Comparison of ENCODE assay signal across 17 cellular contexts in the genomic region with DNA sequence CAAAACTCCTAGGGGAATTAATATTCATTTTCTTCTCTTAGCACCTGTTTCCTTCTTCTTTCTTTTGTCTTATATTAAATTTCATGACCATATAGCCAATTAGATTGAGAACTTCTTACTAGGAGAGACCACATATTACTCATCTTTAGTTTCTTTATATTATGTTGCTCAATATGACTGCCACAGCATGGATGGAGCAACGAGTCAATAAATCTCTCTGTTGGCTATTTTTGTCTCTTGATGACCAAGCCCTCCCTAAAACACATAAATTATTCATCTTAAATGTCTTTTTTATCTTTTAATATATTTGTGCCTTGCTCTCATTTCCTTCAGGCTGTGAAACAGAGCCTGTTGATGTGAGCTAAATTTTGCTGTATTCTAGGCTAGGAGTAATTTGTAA.
DNase-seq lines count a peak whose midpoint lies in the region; ATAC-seq and TF ChIP-seq lines count a peak whose summit lies in the region.
"Had no signal": no experiment of that assay in that cellular context is flagged by ENCODE, and none has a peak within 500 bp of the region (broad histone marks: within the 10 kb centered on the region; RNA-seq: fewer than 3 reads in every experiment).

No MANE protein-coding gene starts in this region.

- no peak overlapping the region for H3K4me3 ChIP-seq in fibroblast of pulmonary artery (replicated peaks; ENCODE audit: low read depth, low read length)
- H3K4me3 ChIP-seq: Peyer's patch, smooth muscle cell, transverse colon had no signal

- peak; percentile 52 for DNase-seq in A172 (ENCODE audit: low spot score)
- DNase-seq in HS-5 (ENCODE audit: low read depth) = peak; percentile 45
- peak; percentile 52 for DNase-seq in RPMI7951 (ENCODE audit: low read depth)
- peak; percentile 61 for DNase-seq in fibroblast of pulmonary artery (ENCODE audit: low read depth)
- DNase-seq in iPS-NIHi11 (ENCODE audit: low spot score) = no peak
- DNase-seq in NCI-H2107 (lab: John Stamatoyannopoulos, UW) = no peak
- DNase-seq: activated CD4-positive, CD25-positive, alpha-beta regulatory T cell; erythroblast; left ventricle myocardium superior; NCI-H2029; NCI-H524 treated with DMSO at 0.1 percent for 48 hours; Peyer's patch; T-helper 1 cell; transverse colon had no signal

- TF ChIP-seq CTCF in fibroblast of pulmonary artery (IDR thresholded peaks at IDR 0.05; ENCODE audit: low read length, missing control alignments) = no peak

- ATAC-seq in GM18870 (IDR thresholded peaks at IDR 0.05; ENCODE audit: unreplicated experiment) (no peak), HG02588 (IDR thresholded peaks at IDR 0.05; ENCODE audit: unreplicated experiment) (no peak)
- ATAC-seq: left ventricle myocardium superior had no signal

Comparison
In these comparisons a context has a peak if more than half of its experiments do, and no peak if none do; other contexts are left out.
1. DNase-seq: peak in A172 (single experiment), HS-5 (single experiment), RPMI7951 (single experiment) and fibroblast of pulmonary artery (single experiment); none in iPS-NIHi11 (single experiment) and NCI-H2107 (single experiment).